In the genomic region with DNA sequence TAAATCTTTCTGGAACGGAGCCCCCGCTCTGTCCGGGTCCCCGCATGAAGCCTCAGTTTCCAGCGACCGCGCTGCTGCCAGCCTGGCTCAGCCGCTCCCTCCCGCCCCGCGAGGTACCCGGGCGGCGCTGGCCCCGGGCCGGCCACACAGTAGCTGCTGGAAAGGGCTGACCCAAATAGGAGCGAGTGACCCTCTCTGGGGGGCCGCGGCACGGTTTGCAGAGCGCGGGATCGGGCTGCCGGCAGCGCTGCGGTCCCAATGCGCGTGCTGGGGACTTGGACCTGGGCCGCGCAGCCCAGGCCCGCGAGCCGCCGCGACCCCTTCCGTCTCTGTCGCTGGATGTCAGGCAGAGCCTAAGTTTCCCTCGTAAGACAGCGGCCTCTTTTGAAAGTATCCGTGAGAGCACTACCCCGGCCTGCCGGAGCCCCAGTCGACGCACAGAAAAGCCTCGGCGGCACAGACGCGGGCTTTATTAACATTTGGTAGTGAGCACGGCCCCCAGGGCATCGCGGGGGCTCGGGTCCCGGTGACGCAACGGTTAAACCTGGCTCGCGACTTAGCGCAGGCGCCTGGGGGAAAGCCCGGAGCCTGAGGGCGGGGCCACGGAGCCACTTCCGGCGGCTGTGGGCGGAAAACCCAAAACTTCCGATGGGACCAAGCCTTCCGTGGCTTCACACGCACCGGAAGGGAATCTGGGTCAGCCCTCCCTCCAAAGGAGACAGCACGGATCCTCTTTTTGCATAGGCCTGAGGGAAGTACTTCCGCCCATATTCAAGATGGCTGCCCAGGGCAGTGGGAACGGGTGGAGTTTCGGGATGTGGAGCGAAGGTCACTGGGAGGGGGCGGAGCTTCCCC, we compare ENCODE assay signal across 1 cellular context.
A peak's percentile ranks its signal among the peaks of the same experiment; 100 is the strongest.
TF ChIP-seq lines count a peak whose summit lies in the region.

No MANE protein-coding gene starts in this region.

TF ChIP-seq in HepG2, 621 proteins besides CTCF, POLR2A, EP300 and RAD21 (continued from another document and continues in another):
- TF ChIP-seq HNF1B (CRISPR knock-in tag; IDR thresholded peaks at IDR 0.05), result peak; percentile 94
- TF ChIP-seq THAP11 (CRISPR knock-in tag; IDR thresholded peaks at IDR 0.05), result peak; percentile 97
- peak; percentile 19; the same call in 1 of the 2 replicates for TF ChIP-seq ZNF572 (CRISPR knock-in tag; IDR thresholded peaks at IDR 0.05)
- TF ChIP-seq TARDBP (CRISPR knock-in tag; IDR thresholded peaks at IDR 0.05), result peak; percentile 98
- TF ChIP-seq IRF1 (CRISPR knock-in tag; IDR thresholded peaks at IDR 0.05; ENCODE audit: low read depth), result no peak
- TF ChIP-seq E2F5 (CRISPR knock-in tag; conservative IDR thresholded peaks at IDR 0.05), result no peak
- peak; percentile 97 for TF ChIP-seq ZNF501 (CRISPR knock-in tag; IDR thresholded peaks at IDR 0.05)
- TF ChIP-seq SALL2 (CRISPR knock-in tag; IDR thresholded peaks at IDR 0.05), result 0 out of 2 replicates have a peak, but pooled peaks have one; percentile 71
- no peak for TF ChIP-seq ZNF101 (CRISPR knock-in tag; IDR thresholded peaks at IDR 0.05; ENCODE audit: borderline replicate concordance, low read depth)
- TF ChIP-seq NR2F1 (CRISPR knock-in tag; IDR thresholded peaks at IDR 0.05), result 0 out of 4 replicates have a peak, but pooled peaks of 1 of the 2 experiments have one; percentile 3
- TF ChIP-seq MNT (IDR thresholded peaks at IDR 0.05), result peak; percentile 25; the same call in 1 of the 2 replicates
- peak; percentile 98 for TF ChIP-seq GABPB1 (CRISPR knock-in tag; IDR thresholded peaks at IDR 0.05)
- TF ChIP-seq RXRA (CRISPR knock-in tag; IDR thresholded peaks at IDR 0.05), result peak; percentile 96
- peak; percentile 79 for TF ChIP-seq MEF2D (CRISPR knock-in tag; IDR thresholded peaks at IDR 0.05)
- no peak for TF ChIP-seq NFATC3 (CRISPR knock-in tag; IDR thresholded peaks at IDR 0.05)
- peak; percentile 17; the same call in 1 of the 2 replicates for TF ChIP-seq ZNF703 (CRISPR knock-in tag; IDR thresholded peaks at IDR 0.05; ENCODE audit: borderline replicate concordance)
- TF ChIP-seq JUND (CRISPR knock-in tag; IDR thresholded peaks at IDR 0.05), result no peak
- peak; percentile 69; the same call in 1 of the 2 replicates for TF ChIP-seq ZSCAN31 (CRISPR knock-in tag; IDR thresholded peaks at IDR 0.05; ENCODE audit: low read depth)
- TF ChIP-seq, protein P1, sequence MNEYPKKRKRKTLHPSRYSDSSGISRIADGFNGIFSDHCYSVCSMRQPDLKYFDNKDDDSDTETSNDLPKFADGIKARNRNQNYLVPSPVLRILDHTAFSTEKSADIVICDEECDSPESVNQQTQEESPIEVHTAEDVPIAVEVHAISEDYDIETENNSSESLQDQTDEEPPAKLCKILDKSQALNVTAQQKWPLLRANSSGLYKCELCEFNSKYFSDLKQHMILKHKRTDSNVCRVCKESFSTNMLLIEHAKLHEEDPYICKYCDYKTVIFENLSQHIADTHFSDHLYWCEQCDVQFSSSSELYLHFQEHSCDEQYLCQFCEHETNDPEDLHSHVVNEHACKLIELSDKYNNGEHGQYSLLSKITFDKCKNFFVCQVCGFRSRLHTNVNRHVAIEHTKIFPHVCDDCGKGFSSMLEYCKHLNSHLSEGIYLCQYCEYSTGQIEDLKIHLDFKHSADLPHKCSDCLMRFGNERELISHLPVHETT (CRISPR knock-in tag; conservative IDR thresholded peaks at IDR 0.05), result peak; percentile 92
- peak; percentile 89 for TF ChIP-seq ETV5 (CRISPR knock-in tag; IDR thresholded peaks at IDR 0.05; ENCODE audit: borderline replicate concordance)
- TF ChIP-seq ZBTB40 (IDR thresholded peaks at IDR 0.05), result peak; percentile 95
- peak; percentile 83 for TF ChIP-seq ZBTB40 (CRISPR knock-in tag; IDR thresholded peaks at IDR 0.05)
- TF ChIP-seq ZNF121 (CRISPR knock-in tag; IDR thresholded peaks at IDR 0.05), result peak; percentile 79
- TF ChIP-seq CHCHD3 (CRISPR knock-in tag; IDR thresholded peaks at IDR 0.05), result no peak
- peak; percentile 45; the same call in 1 of the 2 replicates for TF ChIP-seq GMEB2 (CRISPR knock-in tag; IDR thresholded peaks at IDR 0.05; ENCODE audit: low read depth)
- peak; percentile 81 for TF ChIP-seq PHF21A (CRISPR knock-in tag; IDR thresholded peaks at IDR 0.05)
- peak; percentile 79 for TF ChIP-seq HOXA5 (CRISPR knock-in tag; IDR thresholded peaks at IDR 0.05)
- 0 out of 2 replicates have a peak, but pooled peaks have one; percentile 9 for TF ChIP-seq ZNF3 (CRISPR knock-in tag; IDR thresholded peaks at IDR 0.05)
- peak; percentile 97 for TF ChIP-seq AGO2 (optimal IDR thresholded peaks at IDR 0.05; ENCODE audit: low read depth, low read length)
- TF ChIP-seq, protein P2, sequence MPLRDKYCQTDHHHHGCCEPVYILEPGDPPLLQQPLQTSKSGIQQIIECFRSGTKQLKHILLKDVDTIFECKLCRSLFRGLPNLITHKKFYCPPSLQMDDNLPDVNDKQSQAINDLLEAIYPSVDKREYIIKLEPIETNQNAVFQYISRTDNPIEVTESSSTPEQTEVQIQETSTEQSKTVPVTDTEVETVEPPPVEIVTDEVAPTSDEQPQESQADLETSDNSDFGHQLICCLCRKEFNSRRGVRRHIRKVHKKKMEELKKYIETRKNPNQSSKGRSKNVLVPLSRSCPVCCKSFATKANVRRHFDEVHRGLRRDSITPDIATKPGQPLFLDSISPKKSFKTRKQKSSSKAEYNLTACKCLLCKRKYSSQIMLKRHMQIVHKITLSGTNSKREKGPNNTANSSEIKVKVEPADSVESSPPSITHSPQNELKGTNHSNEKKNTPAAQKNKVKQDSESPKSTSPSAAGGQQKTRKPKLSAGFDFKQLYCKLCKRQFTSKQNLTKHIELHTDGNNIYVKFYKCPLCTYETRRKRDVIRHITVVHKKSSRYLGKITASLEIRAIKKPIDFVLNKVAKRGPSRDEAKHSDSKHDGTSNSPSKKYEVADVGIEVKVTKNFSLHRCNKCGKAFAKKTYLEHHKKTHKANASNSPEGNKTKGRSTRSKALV (CRISPR knock-in tag; IDR thresholded peaks at IDR 0.05), result peak; percentile 23
